ENCODE assay signal across 2 cellular contexts in genomic region chr1:18010408-18010807, GRCh38.
A peak's percentile ranks its signal among the peaks of the same experiment; 100 is the strongest.
TF ChIP-seq lines count a peak whose summit lies in the region.

No MANE protein-coding gene starts in this region.

TF ChIP-seq in HCT116, 20 proteins besides CTCF, POLR2A, EP300 and RAD21 (continued from another document):
- TF ChIP-seq ATF3 (IDR thresholded peaks at IDR 0.05) (no peak), ZBTB33 (IDR thresholded peaks at IDR 0.05; ENCODE audit: extremely low read depth, insufficient replicate concordance, low read length) (no peak), EZH2 (IDR thresholded peaks at IDR 0.05) (no peak), JUND (IDR thresholded peaks at IDR 0.05) (no peak), SP1 (IDR thresholded peaks at IDR 0.05; ENCODE audit: low read depth) (no peak), EZH2phosphoT487 (IDR thresholded peaks at IDR 0.05; ENCODE audit: borderline replicate concordance) (no peak), CBX3 (IDR thresholded peaks at IDR 0.05; ENCODE audit: low read depth) (no peak), ZNF274 (IDR thresholded peaks at IDR 0.05; ENCODE audit: low read depth, low read length) (no peak), ELF1 (IDR thresholded peaks at IDR 0.05; ENCODE audit: borderline replicate concordance, low read depth) (no peak), POLR2AphosphoS5 (IDR thresholded peaks at IDR 0.05; ENCODE audit: low read depth, low read length) (no peak), CEBPB (IDR thresholded peaks at IDR 0.05; ENCODE audit: low read depth) (no peak)
TF ChIP-seq in HCT116: peak in this region for 0.

TF ChIP-seq in H1, 55 proteins besides CTCF, POLR2A, EP300 and RAD21:
- TF ChIP-seq USF2 (IDR thresholded peaks at IDR 0.05; ENCODE audit: low read length): peak; percentile 21; the same call in 1 of the 2 replicates
- no peak for TF ChIP-seq SIX5 (IDR thresholded peaks at IDR 0.05; ENCODE audit: low read depth, low read length)
- TF ChIP-seq GTF2F1 (IDR thresholded peaks at IDR 0.05; ENCODE audit: borderline replicate concordance, low read depth, low read length): no peak
